Comparison of ENCODE assay signal across 20 cellular contexts in genomic region chr2:66701251-66701650, GRCh38.
"Had no signal": no experiment of that assay in that cellular context is flagged by ENCODE, and none has a peak within 500 bp of the region (broad histone marks: within the 10 kb centered on the region; RNA-seq: fewer than 3 reads in every experiment).

No MANE protein-coding gene starts in this region.

- H3K4me1 ChIP-seq: SJSA1 had no signal

- H3K4me3 ChIP-seq: adrenal gland, Peyer's patch, SJSA1 had no signal

- H3K27me3 ChIP-seq: adrenal gland, Peyer's patch, SJSA1 had no signal

- H3K4me1 Mint-ChIP-seq: activated naive CD8-positive, alpha-beta T cell treated with anti-CD3 and anti-CD28 coated beads, Interleukin-2, amount 10 ng/mL, durations not matched to agents 7 days and 5 days had no signal

- DNase-seq: activated CD4-positive, alpha-beta T cell treated with anti-CD3 and anti-CD28 coated beads for 4 hours; activated CD8-positive, alpha-beta memory T cell treated with anti-CD3 and anti-CD28 coated beads, Interleukin-2, amount 50 U/mL, for 4 hours; activated CD8-positive, alpha-beta T cell treated with anti-CD3 and anti-CD28 coated beads for 36 hours; activated naive CD4-positive, alpha-beta T cell treated with anti-CD3 and anti-CD28 coated beads, Interleukin-2, amount 50 U/mL, for 16 hours; activated naive CD8-positive, alpha-beta T cell treated with anti-CD3 and anti-CD28 coated beads, Interleukin-2, amount 10 ng/mL, durations not matched to agents 7 days and 5 days; activated T-cell treated with anti-CD3 and anti-CD28 coated beads, Interleukin-2, amount 50 U/mL, for 1 hour; adrenal gland; anterior cingulate cortex; Kasumi-1; NCI-H1105 treated with DMSO at 0.1 percent for 48 hours; NCI-H1436 treated with DMSO at 0.1 percent for 48 hours; NCI-H187; NCI-H2081; NCI-H510A treated with DMSO at 0.1 percent for 48 hours; NK-92 treated with Interleukin-12 subunit alpha and Interleukin-12 subunit beta, amount 100 ng/mL, for 24 hours; Peyer's patch; SHP77 had no signal

- H3K27me3 Mint-ChIP-seq: activated CD8-positive, alpha-beta T cell treated with anti-CD3 and anti-CD28 coated beads for 36 hours; activated naive CD8-positive, alpha-beta T cell treated with anti-CD3 and anti-CD28 coated beads, Interleukin-2, amount 10 ng/mL, durations not matched to agents 7 days and 5 days had no signal

- H3K9me3 ChIP-seq: adrenal gland, Peyer's patch, SJSA1 had no signal

- H3K4me3 Mint-ChIP-seq: activated CD8-positive, alpha-beta T cell treated with anti-CD3 and anti-CD28 coated beads for 36 hours; activated naive CD8-positive, alpha-beta T cell treated with anti-CD3 and anti-CD28 coated beads, Interleukin-2, amount 10 ng/mL, durations not matched to agents 7 days and 5 days; T-helper 1 cell treated with Interleukin-12 subunit alpha and Interleukin-12 subunit beta and Interleukin-4 antibody, amounts not matched to agents 30 μg/mL and 1 μg/mL, for 36 hours had no signal

- ATAC-seq: activated CD4-positive, CD25-positive, alpha-beta regulatory T cell treated with anti-CD3 and anti-CD28 coated beads, Interleukin-2, amount 50 U/mL, for 24 hours; activated CD8-positive, alpha-beta T cell treated with anti-CD3 and anti-CD28 coated beads for 36 hours had no signal

- H3K27ac Mint-ChIP-seq: activated CD8-positive, alpha-beta T cell treated with anti-CD3 and anti-CD28 coated beads for 36 hours; activated naive CD8-positive, alpha-beta T cell treated with anti-CD3 and anti-CD28 coated beads, Interleukin-2, amount 10 ng/mL, durations not matched to agents 7 days and 5 days; T-helper 1 cell treated with Interleukin-12 subunit alpha and Interleukin-12 subunit beta and Interleukin-4 antibody, amounts not matched to agents 30 μg/mL and 1 μg/mL, for 36 hours had no signal

- H3K36me3 ChIP-seq: adrenal gland, Peyer's patch, SJSA1 had no signal

- H3K9me3 Mint-ChIP-seq: activated CD8-positive, alpha-beta T cell treated with anti-CD3 and anti-CD28 coated beads for 36 hours; activated naive CD8-positive, alpha-beta T cell treated with anti-CD3 and anti-CD28 coated beads, Interleukin-2, amount 10 ng/mL, durations not matched to agents 7 days and 5 days; T-helper 1 cell treated with Interleukin-12 subunit alpha and Interleukin-12 subunit beta and Interleukin-4 antibody, amounts not matched to agents 30 μg/mL and 1 μg/mL, for 36 hours had no signal

- H3K36me3 Mint-ChIP-seq: activated naive CD8-positive, alpha-beta T cell treated with anti-CD3 and anti-CD28 coated beads, Interleukin-2, amount 10 ng/mL, durations not matched to agents 7 days and 5 days had no signal

- H3K27ac ChIP-seq: SJSA1 had no signal
